16 cellular contexts compared by ENCODE assay signal in the genomic region with DNA sequence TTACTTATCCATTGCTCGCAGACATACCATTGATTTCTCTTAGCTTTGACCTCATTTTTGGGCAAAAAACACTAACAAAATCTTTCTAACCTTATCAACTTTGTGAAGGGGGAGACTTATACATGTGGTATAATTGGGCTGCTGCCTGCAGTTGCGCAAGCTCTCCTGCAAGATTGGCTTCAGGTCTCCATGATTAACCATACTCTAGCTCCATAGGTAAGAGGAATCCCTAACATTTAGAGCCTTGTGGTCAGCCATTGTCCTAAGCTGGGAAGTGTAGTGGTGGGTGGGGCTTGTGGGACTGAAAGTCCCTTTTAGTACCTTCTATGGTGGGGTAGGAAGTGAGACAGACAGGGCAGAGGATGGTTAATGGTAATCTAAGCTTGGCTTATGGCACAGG.
DNase-seq lines count a peak whose midpoint lies in the region; ATAC-seq and TF ChIP-seq lines count a peak whose summit lies in the region.
"Had no signal": no experiment of that assay in that cellular context is flagged by ENCODE, and none has a peak within 500 bp of the region (broad histone marks: within the 10 kb centered on the region; RNA-seq: fewer than 3 reads in every experiment).

No MANE protein-coding gene starts in this region.

- no peaks in the 10 kb centered on the region for H3K27me3 Mint-ChIP-seq in GM23338 (ENCODE audit: insufficient read depth, low read depth, poor library complexity)
- H3K27me3 Mint-ChIP-seq: CD4-positive, CD25-positive, alpha-beta regulatory T cell had no signal

- ATAC-seq in GM23338 = peak; percentile 61
- no peak for ATAC-seq in IMR-90 (ENCODE audit: low read depth)

- peak; percentile 50 for DNase-seq in GM23338 (ENCODE audit: low spot score)
- DNase-seq in IMR-90 = no peak
- DNase-seq in choroid plexus epithelial cell (ENCODE audit: low read depth) = peak; percentile 13
- DNase-seq in mesendoderm = peak; percentile 26
- DNase-seq in central memory CD4-positive, alpha-beta T cell = no peak
- no peak for DNase-seq in T-helper 2 cell
- DNase-seq in stomach = no peak
- DNase-seq: BE2C; CD4-positive, CD25-positive, alpha-beta regulatory T cell; DMS79; NCI-H1417; NCI-H187; NCI-H446; NCI-H526; SHP77 had no signal

- POLR2A ChIA-PET in IMR-90 (lab: Charles Lee; ENCODE audit: unreplicated experiment) = interaction anchor here (0.6 kb wide), 1 partner anchor 542 kb away, joined by 4 read pairs; no protein-coding TSS in a partner anchor

- H3K27me3 ChIP-seq in GM23338 (ENCODE audit: insufficient read depth) = no peaks in the 10 kb centered on the region
- peaks cover 2% of the 10 kb centered on the region; the same call in 1 of the 2 replicates for H3K27me3 ChIP-seq in IMR-90 (ENCODE audit: control insufficient read depth, insufficient read depth, low read length)
- H3K27me3 ChIP-seq in mesendoderm (ENCODE audit: insufficient read depth, low read length, poor library complexity) = no peaks in the 10 kb centered on the region
- no peaks in the 10 kb centered on the region for H3K27me3 ChIP-seq in stomach
- H3K27me3 ChIP-seq: BE2C had no signal

- H3K79me1 ChIP-seq in IMR-90 (ENCODE audit: low read depth in 1 of 2, low read length in 2 of 2) (no peaks in the 10 kb centered on the region), mesendoderm (ENCODE audit: low read length) (no peaks in the 10 kb centered on the region)

- H3K4me1 ChIP-seq in GM23338 (ENCODE audit: insufficient read depth) (no peaks in the 10 kb centered on the region), IMR-90 (ENCODE audit: control insufficient read depth, insufficient read depth, low read length) (no peaks in the 10 kb centered on the region), mesendoderm (ENCODE audit: control insufficient read depth, low read depth, low read length) (no peaks in the 10 kb centered on the region), stomach (peaks cover 0 to 11% (median 5%) of the 10 kb centered on the region in 4 donors)
- H3K4me1 ChIP-seq: BE2C had no signal

- H3K36me3 Mint-ChIP-seq in GM23338 (ENCODE audit: low read depth) = no peaks in the 10 kb centered on the region
- H3K36me3 Mint-ChIP-seq: CD4-positive, CD25-positive, alpha-beta regulatory T cell had no signal

- H3K4me3 ChIP-seq in GM23338 (no peak overlapping the region), IMR-90 (ENCODE audit: insufficient read depth, low read depth, low read length) (no peak overlapping the region), choroid plexus epithelial cell (ENCODE audit: low read depth, low read length) (no peak overlapping the region), mesendoderm (ENCODE audit: low read length) (no peak overlapping the region), stomach (no peak overlapping the region)

- TF ChIP-seq POLR2A in IMR-90 (IDR thresholded peaks at IDR 0.05; ENCODE audit: low read depth, low read length) = no peak
- no peak for TF ChIP-seq POLR2A in stomach (IDR thresholded peaks at IDR 0.05)

- H3K27ac Mint-ChIP-seq in GM23338 = no peak overlapping the region
- H3K27ac Mint-ChIP-seq: CD4-positive, CD25-positive, alpha-beta regulatory T cell had no signal

- H2BK15ac ChIP-seq in IMR-90 (ENCODE audit: low read depth, low read length) (no peak overlapping the region), mesendoderm (replicated peaks; ENCODE audit: low read depth) (no peak overlapping the region)

- TF ChIP-seq EP300 in stomach (IDR thresholded peaks at IDR 0.05) = no peak

- H3K9ac ChIP-seq in IMR-90 (ENCODE audit: low read depth, low read length) = no peak overlapping the region
- no peak overlapping the region for H3K9ac ChIP-seq in mesendoderm (ENCODE audit: low read length)

- no peaks in the 10 kb centered on the region for H3K9me3 Mint-ChIP-seq in GM23338

- no peak overlapping the region for H3K4ac ChIP-seq in IMR-90 (ENCODE audit: low read depth, low read length)
- H3K4ac ChIP-seq in mesendoderm (ENCODE audit: low read depth, low read length) = no peak overlapping the region

- H2BK5ac ChIP-seq in IMR-90 (ENCODE audit: low read depth, low read length, poor library complexity, severe bottlenecking) (no peak overlapping the region), mesendoderm (ENCODE audit: low read length) (no peak overlapping the region)

- H2BK120ac ChIP-seq in IMR-90 (ENCODE audit: low read depth, low read length) (no peak overlapping the region), mesendoderm (ENCODE audit: low read depth, low read length) (no peak overlapping the region)

- no peaks in the 10 kb centered on the region for H3F3A ChIP-seq in GM23338 (replicated peaks; ENCODE audit: low read depth)

- no peak overlapping the region for H3K4me3 Mint-ChIP-seq in GM23338
- H3K4me3 Mint-ChIP-seq: CD4-positive, CD25-positive, alpha-beta regulatory T cell had no signal

- H3K14ac ChIP-seq in IMR-90 (replicated peaks; ENCODE audit: low read depth, low read length) = no peak overlapping the region

- H2AK5ac ChIP-seq in IMR-90 (ENCODE audit: low read depth, low read length) = no peak overlapping the region
- no peak overlapping the region for H2AK5ac ChIP-seq in mesendoderm (ENCODE audit: low read length)

- no peaks in the 10 kb centered on the region for H3K9me2 ChIP-seq in GM23338 (ENCODE audit: insufficient read depth)

- dilution Hi-C loops in IMR-90 (cut with HindIII; ENCODE audit: low sequenced_read_pairs, unreplicated experiment) = no loop called here

- H4K5ac ChIP-seq in IMR-90 (ENCODE audit: low read depth, low read length) = no peak overlapping the region
- no peak overlapping the region for H4K5ac ChIP-seq in mesendoderm (ENCODE audit: low read length)

- in situ Hi-C loops in IMR-90 (cut with MboI; ENCODE audit: low sequenced_read_pairs) = no loop called here

- H3K18ac ChIP-seq in IMR-90 (ENCODE audit: low read depth, low read length) (no peak overlapping the region), mesendoderm (ENCODE audit: low read length) (no peak overlapping the region)

- H2AK9ac ChIP-seq in IMR-90 (replicated peaks; ENCODE audit: low read depth, low read length, poor library complexity) = no peak overlapping the region

- H3K9me3 ChIP-seq in IMR-90 (ENCODE audit: control insufficient read depth, insufficient read depth, low read length) = no peaks in the 10 kb centered on the region
- H3K9me3 ChIP-seq in stomach = no peaks in the 10 kb centered on the region
- H3K9me3 ChIP-seq: BE2C had no signal

- H2AFZ ChIP-seq in GM23338 (no peak overlapping the region; the same call in 1 of the 2 replicates), IMR-90 (replicated peaks; ENCODE audit: low read length, poor library complexity) (no peak overlapping the region)

- WGBS in IMR-90 (ENCODE audit: extremely low coverage in 2 of 2, insufficient read length in 1 of 2), 2 experiments = no CpG with 5 or more reads among the region's 2 CpGs
- WGBS in mesendoderm (ENCODE audit: extremely low coverage, insufficient coverage, low lambda C conversion rate) = no CpG with 5 or more reads among the region's 2 CpGs
- WGBS in stomach, 5 donors = 93 to 97% (median 94%) methylated on average over 2 of the region's 2 CpGs

- H3K79me2 ChIP-seq in GM23338 (replicated peaks; ENCODE audit: insufficient read depth) = no peaks in the 10 kb centered on the region
- H3K79me2 ChIP-seq in mesendoderm (ENCODE audit: control insufficient read depth, insufficient read depth, low read length) = no peaks in the 10 kb centered on the region

- H4K20me1 ChIP-seq in GM23338 (replicated peaks; ENCODE audit: insufficient read depth) (no peaks in the 10 kb centered on the region), IMR-90 (ENCODE audit: insufficient read depth, low read length) (peaks cover 3% of the 10 kb centered on the region; the same call in 1 of the 2 replicates)

- TF ChIP-seq CTCF in GM23338 (conservative IDR thresholded peaks at IDR 0.05; ENCODE audit: low read depth in 2 of 2) (no peak), IMR-90 (conservative IDR thresholded peaks at IDR 0.05; ENCODE audit: low read depth, low read length) (no peak), choroid plexus epithelial cell (conservative IDR thresholded peaks at IDR 0.05; ENCODE audit: low read depth, low read length) (no peak), stomach (IDR thresholded peaks at IDR 0.05) (no peak)

- H3K27ac ChIP-seq in GM23338 (ENCODE audit: low read depth) = no peak overlapping the region
- no peak overlapping the region for H3K27ac ChIP-seq in IMR-90 (ENCODE audit: insufficient read depth, low read length)
- no peak overlapping the region for H3K27ac ChIP-seq in mesendoderm (ENCODE audit: low read depth, low read length)
- no peak overlapping the region for H3K27ac ChIP-seq in stomach
- H3K27ac ChIP-seq: HL-60 had no signal

- H4K8ac ChIP-seq in IMR-90 (ENCODE audit: low read depth in 2 of 2, low read length in 2 of 2) = no peak overlapping the region
- no peak overlapping the region for H4K8ac ChIP-seq in mesendoderm (ENCODE audit: low read depth, low read length)

- TF ChIP-seq RAD21 in IMR-90 (IDR thresholded peaks at IDR 0.05; ENCODE audit: low read length) = no peak

- H3K23ac ChIP-seq in IMR-90 (ENCODE audit: low read depth, low read length) = no peak overlapping the region
- H3K23ac ChIP-seq in mesendoderm (ENCODE audit: low read length) = no peak overlapping the region

- no peaks in the 10 kb centered on the region for H3K9me1 ChIP-seq in IMR-90 (ENCODE audit: insufficient read depth, low read length)

- H3K36me3 ChIP-seq in GM23338 (ENCODE audit: insufficient read depth) (no peaks in the 10 kb centered on the region), IMR-90 (ENCODE audit: control insufficient read depth, insufficient read depth, low read length) (no peaks in the 10 kb centered on the region), mesendoderm (ENCODE audit: control insufficient read depth, insufficient read depth, low read length) (no peaks in the 10 kb centered on the region), stomach (no peaks in the 10 kb centered on the region)
- H3K36me3 ChIP-seq: BE2C had no signal

- H3K4me1 Mint-ChIP-seq in GM23338 = no peaks in the 10 kb centered on the region
- H3K4me1 Mint-ChIP-seq: CD4-positive, CD25-positive, alpha-beta regulatory T cell had no signal

- no peak overlapping the region for H3K56ac ChIP-seq in IMR-90 (ENCODE audit: extremely low read depth, insufficient read depth, low read length)
- no peak overlapping the region for H3K56ac ChIP-seq in mesendoderm (ENCODE audit: low read length)

- CTCF ChIA-PET in IMR-90 (lab: Yijun Ruan, JAX) = interaction anchor here (0.7 kb wide), 1 partner anchor 10 kb away, joined by 5 read pairs; no protein-coding TSS in a partner anchor

- H4K91ac ChIP-seq in IMR-90 (ENCODE audit: insufficient read depth, low read depth, low read length) = no peak overlapping the region

- H3K4me2 ChIP-seq in GM23338 (no peak overlapping the region), IMR-90 (ENCODE audit: low read depth, low read length) (no peak overlapping the region), mesendoderm (ENCODE audit: low read length) (no peak overlapping the region)

- intact Hi-C loops in IMR-90 (cut with micrococcal nuclease) = no loop called here
- intact Hi-C loops in stomach (cut with DNase I; ENCODE audit: low total_unique reads) = no loop called here

- H2BK20ac ChIP-seq in IMR-90 (ENCODE audit: low read depth, low read length) = no peak overlapping the region

- BruUV-seq in IMR-90 (replicated peaks; lab: Mats Ljungman, UMichigan) = no TSS peak

TF ChIP-seq in GM23338, 12 proteins besides CTCF, POLR2A, EP300 and RAD21 (continues in another document):
- TF ChIP-seq POLR2AphosphoS5 (IDR thresholded peaks at IDR 0.05; ENCODE audit: low read depth) = no peak

TF ChIP-seq in IMR-90, 13 proteins besides CTCF, POLR2A, EP300 and RAD21 (continues in another document):
- no peak for TF ChIP-seq CHD1 (IDR thresholded peaks at IDR 0.05; ENCODE audit: low read depth, low read length)

Comparison
In these comparisons a context has a peak if more than half of its experiments do, and no peak if none do; other contexts are left out.
1. DNase-seq: peak in GM23338 (single experiment), choroid plexus epithelial cell (single experiment) and mesendoderm (single experiment); none in IMR-90 (single experiment), central memory CD4-positive, alpha-beta T cell (single experiment), T-helper 2 cell (0 of 5) and stomach (single experiment).